Comparison of ENCODE assay signal across 1 cellular context in the genomic region with DNA sequence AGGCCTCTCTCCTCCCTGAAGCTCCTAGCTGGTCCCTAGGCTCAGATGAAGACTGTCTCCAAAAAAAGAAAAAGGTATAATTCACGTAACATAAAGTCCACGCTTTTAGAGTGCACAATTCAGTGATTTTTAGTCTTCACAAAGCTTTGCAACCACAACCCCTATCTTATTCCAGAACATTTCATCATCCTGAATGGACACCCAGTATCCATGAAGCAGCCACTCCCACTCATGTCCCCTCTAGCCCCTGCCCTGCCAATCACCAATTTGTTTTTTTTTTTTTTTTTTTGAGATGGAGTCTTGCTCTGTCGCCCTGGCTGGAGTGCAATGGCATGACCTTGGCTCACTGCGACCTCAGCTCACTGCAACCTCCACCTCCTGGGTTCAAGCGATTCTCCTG.
TF ChIP-seq lines count a peak whose summit lies in the region.

No MANE protein-coding gene starts in this region.

TF ChIP-seq in H1, 55 proteins besides CTCF, POLR2A, EP300 and RAD21:
- TF ChIP-seq POU5F1 (IDR thresholded peaks at IDR 0.05; ENCODE audit: low read depth, low read length) (no peak), CBX8 (IDR thresholded peaks at IDR 0.05; ENCODE audit: borderline replicate concordance, low read depth, low read length) (no peak), SP1 (IDR thresholded peaks at IDR 0.05; ENCODE audit: low read depth, low read length) (no peak), HDAC2 (IDR thresholded peaks at IDR 0.05; ENCODE audit: borderline replicate concordance in 1 of 2, low read depth in 2 of 2, low read length in 2 of 2) (no peak), ZNF274 (IDR thresholded peaks at IDR 0.05; ENCODE audit: borderline replicate concordance, extremely low read depth, low read length) (no peak), CREB1 (IDR thresholded peaks at IDR 0.05) (no peak), NRF1 (IDR thresholded peaks at IDR 0.05; ENCODE audit: low read depth, low read length) (no peak), HDAC6 (IDR thresholded peaks at IDR 0.05; ENCODE audit: low read depth, low read length) (no peak), CBX5 (IDR thresholded peaks at IDR 0.05; ENCODE audit: low read depth, low read length) (no peak), SRF (IDR thresholded peaks at IDR 0.05; ENCODE audit: low read depth, low read length) (no peak), RBBP5 (IDR thresholded peaks at IDR 0.05; ENCODE audit: borderline replicate concordance, low read depth, low read length) (no peak), SP4 (IDR thresholded peaks at IDR 0.05; ENCODE audit: low read length) (no peak), BCL11A (IDR thresholded peaks at IDR 0.05; ENCODE audit: low read depth in 2 of 2, low read length in 2 of 2) (no peak), BACH1 (IDR thresholded peaks at IDR 0.05; ENCODE audit: low read length) (no peak), EZH2 (IDR thresholded peaks at IDR 0.05; ENCODE audit: low read depth, low read length, severe bottlenecking) (no peak), TEAD4 (IDR thresholded peaks at IDR 0.05; ENCODE audit: low read depth, low read length) (no peak), MAFK (IDR thresholded peaks at IDR 0.05; ENCODE audit: low read depth, low read length) (no peak)
- TF ChIP-seq, protein P1, sequence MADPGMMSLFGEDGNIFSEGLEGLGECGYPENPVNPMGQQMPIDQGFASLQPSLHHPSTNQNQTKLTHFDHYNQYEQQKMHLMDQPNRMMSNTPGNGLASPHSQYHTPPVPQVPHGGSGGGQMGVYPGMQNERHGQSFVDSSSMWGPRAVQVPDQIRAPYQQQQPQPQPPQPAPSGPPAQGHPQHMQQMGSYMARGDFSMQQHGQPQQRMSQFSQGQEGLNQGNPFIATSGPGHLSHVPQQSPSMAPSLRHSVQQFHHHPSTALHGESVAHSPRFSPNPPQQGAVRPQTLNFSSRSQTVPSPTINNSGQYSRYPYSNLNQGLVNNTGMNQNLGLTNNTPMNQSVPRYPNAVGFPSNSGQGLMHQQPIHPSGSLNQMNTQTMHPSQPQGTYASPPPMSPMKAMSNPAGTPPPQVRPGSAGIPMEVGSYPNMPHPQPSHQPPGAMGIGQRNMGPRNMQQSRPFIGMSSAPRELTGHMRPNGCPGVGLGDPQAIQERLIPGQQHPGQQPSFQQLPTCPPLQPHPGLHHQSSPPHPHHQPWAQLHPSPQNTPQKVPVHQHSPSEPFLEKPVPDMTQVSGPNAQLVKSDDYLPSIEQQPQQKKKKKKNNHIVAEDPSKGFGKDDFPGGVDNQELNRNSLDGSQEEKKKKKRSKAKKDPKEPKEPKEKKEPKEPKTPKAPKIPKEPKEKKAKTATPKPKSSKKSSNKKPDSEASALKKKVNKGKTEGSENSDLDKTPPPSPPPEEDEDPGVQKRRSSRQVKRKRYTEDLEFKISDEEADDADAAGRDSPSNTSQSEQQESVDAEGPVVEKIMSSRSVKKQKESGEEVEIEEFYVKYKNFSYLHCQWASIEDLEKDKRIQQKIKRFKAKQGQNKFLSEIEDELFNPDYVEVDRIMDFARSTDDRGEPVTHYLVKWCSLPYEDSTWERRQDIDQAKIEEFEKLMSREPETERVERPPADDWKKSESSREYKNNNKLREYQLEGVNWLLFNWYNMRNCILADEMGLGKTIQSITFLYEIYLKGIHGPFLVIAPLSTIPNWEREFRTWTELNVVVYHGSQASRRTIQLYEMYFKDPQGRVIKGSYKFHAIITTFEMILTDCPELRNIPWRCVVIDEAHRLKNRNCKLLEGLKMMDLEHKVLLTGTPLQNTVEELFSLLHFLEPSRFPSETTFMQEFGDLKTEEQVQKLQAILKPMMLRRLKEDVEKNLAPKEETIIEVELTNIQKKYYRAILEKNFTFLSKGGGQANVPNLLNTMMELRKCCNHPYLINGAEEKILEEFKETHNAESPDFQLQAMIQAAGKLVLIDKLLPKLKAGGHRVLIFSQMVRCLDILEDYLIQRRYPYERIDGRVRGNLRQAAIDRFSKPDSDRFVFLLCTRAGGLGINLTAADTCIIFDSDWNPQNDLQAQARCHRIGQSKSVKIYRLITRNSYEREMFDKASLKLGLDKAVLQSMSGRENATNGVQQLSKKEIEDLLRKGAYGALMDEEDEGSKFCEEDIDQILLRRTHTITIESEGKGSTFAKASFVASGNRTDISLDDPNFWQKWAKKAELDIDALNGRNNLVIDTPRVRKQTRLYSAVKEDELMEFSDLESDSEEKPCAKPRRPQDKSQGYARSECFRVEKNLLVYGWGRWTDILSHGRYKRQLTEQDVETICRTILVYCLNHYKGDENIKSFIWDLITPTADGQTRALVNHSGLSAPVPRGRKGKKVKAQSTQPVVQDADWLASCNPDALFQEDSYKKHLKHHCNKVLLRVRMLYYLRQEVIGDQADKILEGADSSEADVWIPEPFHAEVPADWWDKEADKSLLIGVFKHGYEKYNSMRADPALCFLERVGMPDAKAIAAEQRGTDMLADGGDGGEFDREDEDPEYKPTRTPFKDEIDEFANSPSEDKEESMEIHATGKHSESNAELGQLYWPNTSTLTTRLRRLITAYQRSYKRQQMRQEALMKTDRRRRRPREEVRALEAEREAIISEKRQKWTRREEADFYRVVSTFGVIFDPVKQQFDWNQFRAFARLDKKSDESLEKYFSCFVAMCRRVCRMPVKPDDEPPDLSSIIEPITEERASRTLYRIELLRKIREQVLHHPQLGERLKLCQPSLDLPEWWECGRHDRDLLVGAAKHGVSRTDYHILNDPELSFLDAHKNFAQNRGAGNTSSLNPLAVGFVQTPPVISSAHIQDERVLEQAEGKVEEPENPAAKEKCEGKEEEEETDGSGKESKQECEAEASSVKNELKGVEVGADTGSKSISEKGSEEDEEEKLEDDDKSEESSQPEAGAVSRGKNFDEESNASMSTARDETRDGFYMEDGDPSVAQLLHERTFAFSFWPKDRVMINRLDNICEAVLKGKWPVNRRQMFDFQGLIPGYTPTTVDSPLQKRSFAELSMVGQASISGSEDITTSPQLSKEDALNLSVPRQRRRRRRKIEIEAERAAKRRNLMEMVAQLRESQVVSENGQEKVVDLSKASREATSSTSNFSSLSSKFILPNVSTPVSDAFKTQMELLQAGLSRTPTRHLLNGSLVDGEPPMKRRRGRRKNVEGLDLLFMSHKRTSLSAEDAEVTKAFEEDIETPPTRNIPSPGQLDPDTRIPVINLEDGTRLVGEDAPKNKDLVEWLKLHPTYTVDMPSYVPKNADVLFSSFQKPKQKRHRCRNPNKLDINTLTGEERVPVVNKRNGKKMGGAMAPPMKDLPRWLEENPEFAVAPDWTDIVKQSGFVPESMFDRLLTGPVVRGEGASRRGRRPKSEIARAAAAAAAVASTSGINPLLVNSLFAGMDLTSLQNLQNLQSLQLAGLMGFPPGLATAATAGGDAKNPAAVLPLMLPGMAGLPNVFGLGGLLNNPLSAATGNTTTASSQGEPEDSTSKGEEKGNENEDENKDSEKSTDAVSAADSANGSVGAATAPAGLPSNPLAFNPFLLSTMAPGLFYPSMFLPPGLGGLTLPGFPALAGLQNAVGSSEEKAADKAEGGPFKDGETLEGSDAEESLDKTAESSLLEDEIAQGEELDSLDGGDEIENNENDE (IDR thresholded peaks at IDR 0.05; ENCODE audit: insufficient replicate concordance, low read length) = no peak
- TF ChIP-seq, protein P2, sequence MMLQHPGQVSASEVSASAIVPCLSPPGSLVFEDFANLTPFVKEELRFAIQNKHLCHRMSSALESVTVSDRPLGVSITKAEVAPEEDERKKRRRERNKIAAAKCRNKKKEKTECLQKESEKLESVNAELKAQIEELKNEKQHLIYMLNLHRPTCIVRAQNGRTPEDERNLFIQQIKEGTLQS (IDR thresholded peaks at IDR 0.05; ENCODE audit: insufficient read depth, low read depth, low read length) = no peak
